9 cellular contexts compared by ENCODE assay signal in the genomic region with DNA sequence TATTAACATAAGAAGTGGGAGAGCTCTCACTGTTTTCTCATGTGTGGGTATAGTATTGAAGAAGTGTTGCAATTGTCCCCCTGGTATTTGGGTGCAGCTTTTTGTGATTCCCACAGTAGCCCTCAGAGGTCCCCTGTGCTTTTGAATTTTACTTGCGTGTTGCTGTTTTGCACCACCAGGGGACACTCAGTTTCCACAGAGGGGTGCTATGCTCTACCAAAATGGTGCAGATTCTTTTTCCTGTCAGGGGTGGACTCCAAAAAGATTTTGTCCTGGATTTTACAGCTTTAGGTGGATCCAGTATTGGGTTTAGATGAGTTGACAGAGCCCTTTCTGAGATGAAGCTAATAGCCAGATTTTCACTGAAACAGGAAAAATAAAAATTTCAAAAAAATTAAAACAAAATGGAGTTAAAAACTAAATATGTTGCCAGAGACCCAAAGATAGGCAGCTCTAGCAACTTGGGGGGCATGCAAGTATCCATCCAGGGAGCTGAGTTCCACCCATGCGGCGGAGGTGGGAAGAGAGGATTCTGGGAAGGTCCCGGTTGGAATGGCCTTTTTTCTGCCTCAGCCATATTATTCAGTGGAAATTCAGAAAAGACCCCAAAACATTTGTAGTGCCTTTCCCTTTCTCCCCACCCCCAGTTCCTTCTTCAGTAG. TPM values are rescaled to one million over a fixed set of nuclear protein-coding genes. Genes with fewer than 3 reads are reported as not detected.
A peak's percentile ranks its signal among the peaks of the same experiment; 100 is the strongest.
DNase-seq lines count a peak whose midpoint lies in the region; ATAC-seq and TF ChIP-seq lines count a peak whose summit lies in the region.
"Had no signal": no experiment of that assay in that cellular context is flagged by ENCODE, and none has a peak within 500 bp of the region (broad histone marks: within the 10 kb centered on the region; RNA-seq: fewer than 3 reads in every experiment).

No MANE protein-coding gene starts in this region.

- no peak overlapping the region for H3K4ac ChIP-seq in mesendoderm (ENCODE audit: low read depth, low read length)

- peak overlapping the region; percentile 78 for H2BK120ac ChIP-seq in mesendoderm (ENCODE audit: low read depth, low read length)

- H3K4me2 ChIP-seq in PC-9 (peak overlapping the region; percentile 72), mesendoderm (ENCODE audit: low read length) (no peak overlapping the region)

- H3K27me3 Mint-ChIP-seq in endodermal cell (ENCODE audit: insufficient read depth): no peaks in the 10 kb centered on the region
- H3K27me3 Mint-ChIP-seq in activated T-cell treated with anti-CD3 and anti-CD28 coated beads, Interleukin-2, amount 50 U/mL, for 4 hours (ENCODE audit: low read depth): no peaks in the 10 kb centered on the region

- H2BK5ac ChIP-seq in mesendoderm (ENCODE audit: low read length): peak overlapping the region; percentile 71

- peak overlapping the region; percentile 29 for H3K4me3 Mint-ChIP-seq in endodermal cell
- no peak overlapping the region for H3K4me3 Mint-ChIP-seq in activated T-cell treated with anti-CD3 and anti-CD28 coated beads, Interleukin-2, amount 50 U/mL, for 4 hours
- H3K4me3 Mint-ChIP-seq: T-helper 1 cell treated with Interleukin-12 subunit alpha and Interleukin-12 subunit beta and Interleukin-4 antibody, amounts not matched to agents 30 μg/mL and 1 μg/mL, for 36 hours had no signal

- H3K27ac ChIP-seq in C4-2B (no peak overlapping the region; the same call in 1 of the 2 replicates), PC-9 (no peak overlapping the region), endodermal cell (ENCODE audit: low read depth, low read length) (peak overlapping the region; percentile 61), mesendoderm (ENCODE audit: low read depth, low read length) (peak overlapping the region; percentile 83)

- H4K5ac ChIP-seq in mesendoderm (ENCODE audit: low read length): no peak overlapping the region

- H3K27me3 ChIP-seq in PC-9 (ENCODE audit: insufficient read depth, low read depth) (no peaks in the 10 kb centered on the region), endodermal cell (ENCODE audit: control insufficient read depth, insufficient read depth, low read length, poor library complexity, severe bottlenecking) (no peaks in the 10 kb centered on the region), mesendoderm (ENCODE audit: insufficient read depth, low read length, poor library complexity) (no peaks in the 10 kb centered on the region)

- TF ChIP-seq CTCF in C4-2B (conservative IDR thresholded peaks at IDR 0.05) (peak; percentile 91), GM20000 (IDR thresholded peaks at IDR 0.05; ENCODE audit: extremely low read depth, missing control alignments) (peak; percentile 51), PC-9 (conservative IDR thresholded peaks at IDR 0.05) (peak; percentile 75), endodermal cell (conservative IDR thresholded peaks at IDR 0.05) (peak; percentile 85)

- H3K9me2 ChIP-seq in PC-9 (ENCODE audit: insufficient read depth): no peaks in the 10 kb centered on the region

- no peak overlapping the region for H2AK5ac ChIP-seq in mesendoderm (ENCODE audit: low read length)

- ATAC-seq in HG03460 (IDR thresholded peaks at IDR 0.05; ENCODE audit: unreplicated experiment) (no peak), HG02763 (IDR thresholded peaks at IDR 0.05; ENCODE audit: unreplicated experiment) (no peak)
- ATAC-seq in activated T-cell treated with anti-CD3 and anti-CD28 coated beads, Interleukin-2, amount 50 U/mL, for 4 hours: no peak

- peaks cover 18% of the 10 kb centered on the region; the same call in 1 of the 2 replicates for H3K36me3 ChIP-seq in PC-9 (ENCODE audit: low read depth)
- peaks cover 6% of the 10 kb centered on the region for H3K36me3 ChIP-seq in endodermal cell (ENCODE audit: control insufficient read depth, insufficient read depth, low read length)
- no peaks in the 10 kb centered on the region for H3K36me3 ChIP-seq in mesendoderm (ENCODE audit: control insufficient read depth, insufficient read depth, low read length)

- peaks cover 30% of the 10 kb centered on the region for H3K4me1 ChIP-seq in PC-9 (replicated peaks; ENCODE audit: insufficient read depth)
- H3K4me1 ChIP-seq in endodermal cell (ENCODE audit: control insufficient read depth, insufficient read depth, low read length): peaks cover 22% of the 10 kb centered on the region
- H3K4me1 ChIP-seq in mesendoderm (ENCODE audit: control insufficient read depth, low read depth, low read length): peaks cover 5% of the 10 kb centered on the region

- peak overlapping the region; percentile 5 for H3K18ac ChIP-seq in mesendoderm (ENCODE audit: low read length)

- H3K23ac ChIP-seq in mesendoderm (ENCODE audit: low read length): no peak overlapping the region

- no peak overlapping the region for H2BK15ac ChIP-seq in mesendoderm (replicated peaks; ENCODE audit: low read depth)

- peaks cover 43% of the 10 kb centered on the region for H3K4me1 Mint-ChIP-seq in endodermal cell
- no peaks in the 10 kb centered on the region for H3K4me1 Mint-ChIP-seq in activated T-cell treated with anti-CD3 and anti-CD28 coated beads, Interleukin-2, amount 50 U/mL, for 4 hours (ENCODE audit: low read depth)

- H3K9ac ChIP-seq in endodermal cell (ENCODE audit: extremely low read depth, low read length, poor library complexity, severe bottlenecking) (peak overlapping the region; percentile 61), mesendoderm (ENCODE audit: low read length) (peak overlapping the region; percentile 43)

- no peaks in the 10 kb centered on the region for H3K9me3 Mint-ChIP-seq in endodermal cell
- no peaks in the 10 kb centered on the region for H3K9me3 Mint-ChIP-seq in activated T-cell treated with anti-CD3 and anti-CD28 coated beads, Interleukin-2, amount 50 U/mL, for 4 hours
- H3K9me3 Mint-ChIP-seq: T-helper 1 cell treated with Interleukin-12 subunit alpha and Interleukin-12 subunit beta and Interleukin-4 antibody, amounts not matched to agents 30 μg/mL and 1 μg/mL, for 36 hours had no signal

- CTCF ChIA-PET in PC-9 (lab: Charles Lee): interaction anchor here (0.5 to 1.3 kb wide), 3 partner anchors 153 to 275 kb away, joined by 3 to 10 read pairs (median 6); no protein-coding TSS in a partner anchor

- H3K79me2 ChIP-seq in PC-9 (ENCODE audit: low read depth) (no peaks in the 10 kb centered on the region), mesendoderm (ENCODE audit: control insufficient read depth, insufficient read depth, low read length) (no peaks in the 10 kb centered on the region)

- BruUV-seq in PC-9 (replicated peaks; lab: Mats Ljungman, UMichigan): no TSS peak

- intact Hi-C loops in PC-9 (cut with micrococcal nuclease; ENCODE audit: unreplicated experiment): loop anchor here (1.0 to 5.0 kb wide), 3 partner anchors 134 to 271 kb away; no protein-coding TSS in a partner anchor

- no peaks in the 10 kb centered on the region for H3K79me1 ChIP-seq in mesendoderm (ENCODE audit: low read length)

- no peak overlapping the region for H2AFZ ChIP-seq in PC-9

- peak overlapping the region; percentile 22 for H3K56ac ChIP-seq in mesendoderm (ENCODE audit: low read length)

- H3K4me3 ChIP-seq in PC-9 (no peak overlapping the region), endodermal cell (ENCODE audit: low read length) (peak overlapping the region; percentile 64), mesendoderm (ENCODE audit: low read length) (no peak overlapping the region)

- peaks cover 11% of the 10 kb centered on the region for H3K36me3 Mint-ChIP-seq in endodermal cell (ENCODE audit: low read depth)
- H3K36me3 Mint-ChIP-seq in activated T-cell treated with anti-CD3 and anti-CD28 coated beads, Interleukin-2, amount 50 U/mL, for 4 hours (ENCODE audit: insufficient read depth): peaks cover 3% of the 10 kb centered on the region

- WGBS in endodermal cell (ENCODE audit: insufficient coverage in 1 of 2, insufficient read length in 1 of 2), 2 experiments: 59 to 72% methylated on average over 4 of the region's 4 CpGs
- no CpG with 5 or more reads among the region's 4 CpGs for WGBS in mesendoderm (ENCODE audit: extremely low coverage, insufficient coverage, low lambda C conversion rate)

- POLR2A ChIA-PET in PC-9 (lab: Charles Lee; ENCODE audit: unreplicated experiment): interaction anchor here (0.6 to 0.7 kb wide), 2 partner anchors 173 to 584 kb away, joined by 7 to 14 read pairs; no protein-coding TSS in a partner anchor

- H3K9me3 ChIP-seq in PC-9 (ENCODE audit: insufficient read depth, low read depth) (no peaks in the 10 kb centered on the region), endodermal cell (ENCODE audit: control insufficient read depth, low read length) (no peaks in the 10 kb centered on the region)

- H4K8ac ChIP-seq in mesendoderm (ENCODE audit: low read depth, low read length): peak overlapping the region; percentile 56

- H4K20me1 ChIP-seq in PC-9 (ENCODE audit: insufficient read depth): no peaks in the 10 kb centered on the region

- H3F3A ChIP-seq in PC-9 (ENCODE audit: insufficient read depth, low read depth): peaks cover 22% of the 10 kb centered on the region

- peak overlapping the region; percentile 98 for H3K27ac Mint-ChIP-seq in endodermal cell
- H3K27ac Mint-ChIP-seq: T-helper 1 cell treated with Interleukin-12 subunit alpha and Interleukin-12 subunit beta and Interleukin-4 antibody, amounts not matched to agents 30 μg/mL and 1 μg/mL, for 36 hours had no signal

- DNase-seq in GM20000 (ENCODE audit: low spot score): peak; percentile 45
- DNase-seq in PC-9: peak; percentile 14 to 52
- peak; percentile 67 for DNase-seq in endodermal cell
- DNase-seq in mesendoderm: peak; percentile 79
- no peak for DNase-seq in activated T-cell treated with anti-CD3 and anti-CD28 coated beads, Interleukin-2, amount 50 U/mL, for 4 hours

RNA-seq across cellular contexts. Expression of gene TTLL5, which starts 50.2 kb away (rescaled TPM):
- total RNA-seq in PC-9 (2021): 60.3 and 75.3 TPM in 2 replicates
- total RNA-seq in endodermal cell: 10 to 100 TPM; 50.5 to 54.2 TPM
- 22.0 TPM for polyA plus RNA-seq in endodermal cell (2013, experiment 1 of 2)
- 22.6 TPM for polyA plus RNA-seq in endodermal cell (2013, experiment 2 of 2)
- 32.7 TPM for polyA plus RNA-seq in mesendoderm (2013, experiment 1 of 2)
- 34.2 TPM for polyA plus RNA-seq in mesendoderm (2013, experiment 2 of 2)
- 10 to 100 TPM; 21.1 to 25.0 (median 21.1) TPM for total RNA-seq in activated T-cell treated with anti-CD3 and anti-CD28 coated beads, Interleukin-2, amount 50 U/mL, for 4 hours

RNA-seq across cellular contexts. Expression of gene ERG28, which starts 50.6 kb away (rescaled TPM):
- 25.2 and 32.5 TPM in 2 replicates for total RNA-seq in PC-9 (2021)
- total RNA-seq in endodermal cell: 10 to 100 TPM; 32.2 to 36.3 TPM
- 39.3 TPM for polyA plus RNA-seq in endodermal cell (2013, experiment 1 of 2)
- polyA plus RNA-seq in endodermal cell (2013, experiment 2 of 2): 39.0 TPM
- 75.1 TPM for polyA plus RNA-seq in mesendoderm (2013, experiment 1 of 2)
- polyA plus RNA-seq in mesendoderm (2013, experiment 2 of 2): 73.5 TPM
- 10 to 100 TPM; 14.9 to 16.8 (median 15.9) TPM for total RNA-seq in activated T-cell treated with anti-CD3 and anti-CD28 coated beads, Interleukin-2, amount 50 U/mL, for 4 hours

Comparison
In these comparisons a context has a peak if more than half of its experiments do, and no peak if none do; other contexts are left out.
1. H3K27ac ChIP-seq: peak in endodermal cell (single experiment) and mesendoderm (single experiment); none in C4-2B (single experiment) and PC-9 (single experiment).
2. Peak in every context shown above with its lines, with median percentiles within 50 percentile points of each other: CTCF ChIP-seq.